In genomic region chr12:123097521-123098084, GRCh38 we compare ENCODE assay signal across 13 cellular contexts. TPM values are rescaled to one million over a fixed set of nuclear protein-coding genes. Genes with fewer than 3 reads are reported as not detected.
DNase-seq lines count a peak whose midpoint lies in the region; ATAC-seq, FAIRE-seq and TF ChIP-seq lines count a peak whose summit lies in the region.
"Had no signal": no experiment of that assay in that cellular context is flagged by ENCODE, and none has a peak within 500 bp of the region (broad histone marks: within the 10 kb centered on the region; RNA-seq: fewer than 3 reads in every experiment).

No MANE protein-coding gene starts in this region.

- TF ChIP-seq EP300 in ovary (IDR thresholded peaks at IDR 0.05): peak; percentile 37

- no peaks in the 10 kb centered on the region for H3K36me3 ChIP-seq in ovary

- no peak for DNase-seq in D721Med (ENCODE audit: insufficient read length, low spot score)
- peak; percentile 87 for DNase-seq in cardiac septum (ENCODE audit: low spot score)
- DNase-seq in ovary: peak; percentile 82 to 90 (median 85)
- DNase-seq in COR-L47 (lab: John Stamatoyannopoulos, UW): no peak
- DNase-seq in activated CD4-positive, alpha-beta T cell treated with anti-CD3 and anti-CD28 coated beads for 36 hours: no peak
- DNase-seq in NCI-H510A (lab: John Stamatoyannopoulos, UW): no peak
- DNase-seq: Kasumi-1; stimulated activated naive CD8-positive, alpha-beta T cell treated with anti-CD3 and anti-CD28 coated beads, Interleukin-15, amount 100 ng/mL, for 72 hours had no signal

- H3K9me3 ChIP-seq in ovary: no peaks in the 10 kb centered on the region
- H3K9me3 ChIP-seq: A549 had no signal

- POLR2A ChIA-PET in activated CD4-positive, alpha-beta T cell treated with anti-CD3 and anti-CD28 coated beads for 36 hours (lab: Charles Lee): no interaction called here

- peak overlapping the region; percentile 83 for H3K27ac ChIP-seq in angular gyrus (ENCODE audit: low read depth, low read length)
- peak overlapping the region; percentile 55 to 80 for H3K27ac ChIP-seq in ovary

- no peaks in the 10 kb centered on the region for H3K36me3 Mint-ChIP-seq in activated CD4-positive, alpha-beta T cell treated with anti-CD3 and anti-CD28 coated beads for 36 hours (ENCODE audit: low read depth)

- intact Hi-C loops in cardiac septum (cut with DNase I): loop anchor here (2.0 kb wide), 1 partner anchor 33 kb away; no protein-coding TSS in a partner anchor
- intact Hi-C loops in ovary (cut with DNase I): no loop called here
- intact Hi-C loops in activated CD4-positive, alpha-beta T cell treated with anti-CD3 and anti-CD28 coated beads for 36 hours (cut with DNase I, micrococcal nuclease): no loop called here

- no peaks in the 10 kb centered on the region for H3K27me3 ChIP-seq in ovary

- H3K9me3 Mint-ChIP-seq in activated CD4-positive, alpha-beta T cell treated with anti-CD3 and anti-CD28 coated beads for 36 hours (ENCODE audit: low read depth): no peaks in the 10 kb centered on the region
- H3K9me3 Mint-ChIP-seq: stimulated activated naive CD8-positive, alpha-beta T cell treated with anti-CD3 and anti-CD28 coated beads, Interleukin-15, amount 100 ng/mL, for 72 hours had no signal

- TF ChIP-seq POLR2A in ovary (IDR thresholded peaks at IDR 0.05): no peak

- CTCF ChIA-PET in activated CD4-positive, alpha-beta T cell treated with anti-CD3 and anti-CD28 coated beads for 36 hours (lab: Charles Lee): no interaction called here

- no peak overlapping the region for H3K27ac Mint-ChIP-seq in activated CD4-positive, alpha-beta T cell treated with anti-CD3 and anti-CD28 coated beads for 36 hours

- H3K4me1 ChIP-seq in ovary (ENCODE audit: insufficient read depth): peaks cover 49% of the 10 kb centered on the region

- H3K4me1 Mint-ChIP-seq in activated CD4-positive, alpha-beta T cell treated with anti-CD3 and anti-CD28 coated beads for 36 hours: peaks cover 14% of the 10 kb centered on the region

- TF ChIP-seq CTCF in D721Med (IDR thresholded peaks at IDR 0.05; ENCODE audit: insufficient read depth, missing control alignments): no peak
- no peak for TF ChIP-seq CTCF in ovary (IDR thresholded peaks at IDR 0.05)

- ATAC-seq in activated CD4-positive, alpha-beta T cell treated with anti-CD3 and anti-CD28 coated beads for 36 hours: no peak
- no peak for ATAC-seq in HG03139 (IDR thresholded peaks at IDR 0.05; ENCODE audit: unreplicated experiment)
- ATAC-seq: A549; stimulated activated naive CD8-positive, alpha-beta T cell treated with anti-CD3 and anti-CD28 coated beads, Interleukin-15, amount 100 ng/mL, for 72 hours had no signal

- WGBS in ovary, 3 donors: 7 to 24% (median 14%) methylated on average over 13 of the region's 13 CpGs

- no peaks in the 10 kb centered on the region for H3K27me3 Mint-ChIP-seq in activated CD4-positive, alpha-beta T cell treated with anti-CD3 and anti-CD28 coated beads for 36 hours
- H3K27me3 Mint-ChIP-seq: stimulated activated naive CD8-positive, alpha-beta T cell treated with anti-CD3 and anti-CD28 coated beads, Interleukin-15, amount 100 ng/mL, for 72 hours had no signal

- H3K4me3 ChIP-seq in ovary: no peak overlapping the region
- H3K4me3 ChIP-seq: A549 had no signal

- FAIRE-seq in D721Med (lab: Jason Lieb, UNC): peak; percentile 11
- FAIRE-seq: A549, endothelial cell of umbilical vein, GM12891 had no signal

- no peak overlapping the region for H3K4me3 Mint-ChIP-seq in activated CD4-positive, alpha-beta T cell treated with anti-CD3 and anti-CD28 coated beads for 36 hours
- H3K4me3 Mint-ChIP-seq: stimulated activated naive CD8-positive, alpha-beta T cell treated with anti-CD3 and anti-CD28 coated beads, Interleukin-15, amount 100 ng/mL, for 72 hours had no signal

RNA-seq across cellular contexts. Expression of gene PITPNM2, which starts 53.3 kb away (rescaled TPM):
- 22.2 TPM for total RNA-seq in cardiac septum
- total RNA-seq in ovary: 10 to 100 TPM; 11.1 to 71.8 (median 38.2) TPM
- 10 to 100 TPM; 11.1 to 12.5 TPM for polyA plus RNA-seq in ovary
- 1 to 10 TPM; 8.3 to 9.5 TPM for total RNA-seq in activated CD4-positive, alpha-beta T cell treated with anti-CD3 and anti-CD28 coated beads for 36 hours

Comparison
In these comparisons a context has a peak if more than half of its experiments do, and no peak if none do; other contexts are left out.
1. DNase-seq: peak in cardiac septum (single experiment) and ovary (5 of 5); none in D721Med (single experiment), COR-L47 (single experiment), activated CD4-positive, alpha-beta T cell treated with anti-CD3 and anti-CD28 coated beads for 36 hours (single experiment) and NCI-H510A (single experiment).